ENCODE assay signal across 1 cellular context in genomic region chr17:45585037-45585437, GRCh38.
TF ChIP-seq lines count a peak whose summit lies in the region.

No MANE protein-coding gene starts in this region.

TF ChIP-seq in GM12878, 131 proteins besides CTCF, POLR2A, EP300 and RAD21 (continued from another document):
- peak; percentile 14; the same call in 1 of the 2 replicates for TF ChIP-seq NKRF (conservative IDR thresholded peaks at IDR 0.05)
- peak; percentile 93 for TF ChIP-seq USF1 (IDR thresholded peaks at IDR 0.05; ENCODE audit: borderline replicate concordance, extremely low read length, insufficient read depth, low read depth, low read length)
- TF ChIP-seq POLR2AphosphoS5 (IDR thresholded peaks at IDR 0.05; ENCODE audit: low read length), result peak; percentile 60; the same call in 1 of the 2 replicates
- peak; percentile 83 for TF ChIP-seq RAD51 (IDR thresholded peaks at IDR 0.05)
- 0 out of 2 replicates have a peak, but pooled peaks have one; percentile 26 for TF ChIP-seq E2F4 (IDR thresholded peaks at IDR 0.05; ENCODE audit: low read depth, low read length)
- TF ChIP-seq ATF3 (IDR thresholded peaks at IDR 0.05; ENCODE audit: borderline replicate concordance, extremely low read depth, low read depth, low read length), result peak; percentile 60; the same call in 1 of the 2 replicates
- TF ChIP-seq EGR1 (IDR thresholded peaks at IDR 0.05; ENCODE audit: borderline replicate concordance in 1 of 2, low read depth in 2 of 2, low read length in 2 of 2), result peak in 1 of 2 experiments; percentile 42; a peak in 2 of 3 replicates
